Comparison of ENCODE assay signal across 15 cellular contexts in the genomic region with DNA sequence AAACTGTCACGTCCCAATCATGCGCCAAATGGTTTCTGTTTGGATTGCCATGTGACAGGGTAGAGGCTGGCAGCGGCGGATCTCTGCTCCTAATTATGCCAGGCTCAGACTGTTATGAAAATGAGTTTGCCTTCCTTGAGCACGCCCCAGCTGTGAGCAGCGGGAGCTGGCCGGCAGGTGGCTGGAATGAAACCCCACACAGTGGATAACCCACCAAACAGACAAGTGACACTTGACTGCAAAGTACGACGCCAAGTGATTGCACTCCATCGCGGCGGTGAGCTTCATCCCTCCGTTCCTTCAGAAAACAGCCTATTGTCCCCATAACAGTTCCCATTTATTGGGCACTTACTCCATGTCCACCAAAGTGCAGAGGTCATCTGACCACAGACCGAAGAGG.
"Had no signal": no experiment of that assay in that cellular context is flagged by ENCODE, and none has a peak within 500 bp of the region (broad histone marks: within the 10 kb centered on the region; RNA-seq: fewer than 3 reads in every experiment).

No MANE protein-coding gene starts in this region.

- DNase-seq: activated CD4-positive, alpha-beta memory T cell treated with anti-CD3 and anti-CD28 coated beads, Interleukin-2, amount 10 ng/mL, durations not matched to agents 7 days and 5 days; activated naive CD4-positive, alpha-beta T cell treated with anti-CD3 and anti-CD28 coated beads, Interleukin-2, amount 50 U/mL, for 16 hours; activated T-cell treated with anti-CD3 and anti-CD28 coated beads, Interleukin-2, amount 50 U/mL, for 24 hours; foreskin melanocyte; left cardiac atrium; lower lobe of right lung; nucleus accumbens; right cardiac atrium; stimulated activated CD4-positive, alpha-beta T cell treated with anti-CD3 and anti-CD28 coated beads, Interleukin-15, amount 100 ng/mL, for 24 hours; stimulated activated CD4-positive, alpha-beta T cell treated with anti-CD3 and anti-CD28 coated beads, Interleukin-4, amount 100 ng/mL, for 24 hours; stimulated activated naive CD4-positive, alpha-beta T cell; tibial artery; uterus; WERI-Rb-1 had no signal

- ATAC-seq: left cardiac atrium, lower lobe of right lung, right cardiac atrium had no signal

- H3K4me3 ChIP-seq: lower lobe of right lung, skin epidermis, tibial artery, uterus had no signal

- H3K36me3 ChIP-seq: lower lobe of right lung, tibial artery, uterus, WERI-Rb-1 had no signal
